15 cellular contexts compared by ENCODE assay signal in genomic region chrX:65925592-65925991, GRCh38.
DNase-seq lines count a peak whose midpoint lies in the region; ATAC-seq lines count a peak whose summit lies in the region.
"Had no signal": no experiment of that assay in that cellular context is flagged by ENCODE, and none has a peak within 500 bp of the region (broad histone marks: within the 10 kb centered on the region; RNA-seq: fewer than 3 reads in every experiment).

No MANE protein-coding gene starts in this region.

- peaks cover 7% of the 10 kb centered on the region for H3K36me3 Mint-ChIP-seq in stimulated activated naive CD8-positive, alpha-beta T cell treated with anti-CD3 and anti-CD28 coated beads, Interleukin-15, Interleukin-2, amounts not matched to agents 100 ng/mL and 50 ng/mL, for 24 hours (ENCODE audit: low read depth)
- H3K36me3 Mint-ChIP-seq in T-cell: no peaks in the 10 kb centered on the region
- H3K36me3 Mint-ChIP-seq in dendritic cell treated with granulocyte-macrophage colony-stimulating factor and Interleukin-4, amounts not matched to agents 40 ng/mL and 50 ng/mL, for 4 days (ENCODE audit: low read depth): peaks cover 5% of the 10 kb centered on the region
- H3K36me3 Mint-ChIP-seq: brain had no signal

- intact Hi-C loops in dendritic cell treated with granulocyte-macrophage colony-stimulating factor and Interleukin-4, amounts not matched to agents 40 ng/mL and 50 ng/mL, for 4 days (cut with micrococcal nuclease): no loop called here
- intact Hi-C loops in head of caudate nucleus (cut with DNase I): no loop called here

- peaks cover 5% of the 10 kb centered on the region for H3K9me3 Mint-ChIP-seq in stimulated activated naive CD8-positive, alpha-beta T cell treated with anti-CD3 and anti-CD28 coated beads, Interleukin-15, Interleukin-2, amounts not matched to agents 100 ng/mL and 50 ng/mL, for 24 hours
- peaks cover 0 to 4% (median 0%) of the 10 kb centered on the region in 3 donors for H3K9me3 Mint-ChIP-seq in T-cell
- peaks cover 9% of the 10 kb centered on the region for H3K9me3 Mint-ChIP-seq in dendritic cell treated with granulocyte-macrophage colony-stimulating factor and Interleukin-4, amounts not matched to agents 40 ng/mL and 50 ng/mL, for 4 days

- peak overlapping the region; percentile 65 for H3K4me3 Mint-ChIP-seq in stimulated activated naive CD8-positive, alpha-beta T cell treated with anti-CD3 and anti-CD28 coated beads, Interleukin-15, Interleukin-2, amounts not matched to agents 100 ng/mL and 50 ng/mL, for 24 hours
- H3K4me3 Mint-ChIP-seq in T-cell: peak overlapping the region in 1 of 3 donors; percentile 62
- H3K4me3 Mint-ChIP-seq in dendritic cell treated with granulocyte-macrophage colony-stimulating factor and Interleukin-4, amounts not matched to agents 40 ng/mL and 50 ng/mL, for 4 days: peak overlapping the region; percentile 39
- H3K4me3 Mint-ChIP-seq: brain had no signal

- H3K27ac Mint-ChIP-seq in stimulated activated naive CD8-positive, alpha-beta T cell treated with anti-CD3 and anti-CD28 coated beads, Interleukin-15, Interleukin-2, amounts not matched to agents 100 ng/mL and 50 ng/mL, for 24 hours: peak overlapping the region; percentile 84
- peak overlapping the region; percentile 74 to 81 for H3K27ac Mint-ChIP-seq in T-cell
- H3K27ac Mint-ChIP-seq in dendritic cell treated with granulocyte-macrophage colony-stimulating factor and Interleukin-4, amounts not matched to agents 40 ng/mL and 50 ng/mL, for 4 days: peak overlapping the region; percentile 84
- H3K27ac Mint-ChIP-seq: brain had no signal

- no peaks in the 10 kb centered on the region for H3K27me3 Mint-ChIP-seq in stimulated activated naive CD8-positive, alpha-beta T cell treated with anti-CD3 and anti-CD28 coated beads, Interleukin-15, Interleukin-2, amounts not matched to agents 100 ng/mL and 50 ng/mL, for 24 hours
- H3K27me3 Mint-ChIP-seq in T-cell: peaks cover 0 to 4% of the 10 kb centered on the region in 2 donors
- no peaks in the 10 kb centered on the region for H3K27me3 Mint-ChIP-seq in dendritic cell treated with granulocyte-macrophage colony-stimulating factor and Interleukin-4, amounts not matched to agents 40 ng/mL and 50 ng/mL, for 4 days

- H3K4me1 Mint-ChIP-seq in stimulated activated naive CD8-positive, alpha-beta T cell treated with anti-CD3 and anti-CD28 coated beads, Interleukin-15, Interleukin-2, amounts not matched to agents 100 ng/mL and 50 ng/mL, for 24 hours (ENCODE audit: low read depth): peaks cover 63% of the 10 kb centered on the region
- H3K4me1 Mint-ChIP-seq in T-cell: peaks cover 63 to 74% (median 72%) of the 10 kb centered on the region in 3 donors
- peaks cover 55% of the 10 kb centered on the region for H3K4me1 Mint-ChIP-seq in dendritic cell treated with granulocyte-macrophage colony-stimulating factor and Interleukin-4, amounts not matched to agents 40 ng/mL and 50 ng/mL, for 4 days (ENCODE audit: low read depth)

- DNase-seq in stimulated activated naive CD8-positive, alpha-beta T cell treated with anti-CD3 and anti-CD28 coated beads, Interleukin-15, Interleukin-2, amounts not matched to agents 100 U/mL and 50 U/mL, for 24 hours: no peak
- DNase-seq in T-cell: no peak
- no peak for DNase-seq in head of caudate nucleus
- no peak for DNase-seq in hypothalamus (lab: John Stamatoyannopoulos, UW)
- no peak for DNase-seq in ureter (ENCODE audit: low spot score)
- no peak for DNase-seq in CD1c-positive myeloid dendritic cell (ENCODE audit: extremely low spot score)
- DNase-seq: activated gamma-delta T cell, cortex of kidney, gastrocnemius medialis, left ventricle myocardium inferior, NCI-H187, ovary had no signal

- POLR2A ChIA-PET in T-cell (lab: Charles Lee): no interaction called here

- no peak for ATAC-seq in stimulated activated naive CD8-positive, alpha-beta T cell treated with anti-CD3 and anti-CD28 coated beads, Interleukin-15, Interleukin-2, amounts not matched to agents 100 U/mL and 50 U/mL, for 24 hours
- no peak for ATAC-seq in T-cell (replicated peaks in 1 of 4)
- ATAC-seq: gastrocnemius medialis had no signal

- CTCF ChIA-PET in T-cell (lab: Charles Lee): no interaction called here
